In the genomic region with DNA sequence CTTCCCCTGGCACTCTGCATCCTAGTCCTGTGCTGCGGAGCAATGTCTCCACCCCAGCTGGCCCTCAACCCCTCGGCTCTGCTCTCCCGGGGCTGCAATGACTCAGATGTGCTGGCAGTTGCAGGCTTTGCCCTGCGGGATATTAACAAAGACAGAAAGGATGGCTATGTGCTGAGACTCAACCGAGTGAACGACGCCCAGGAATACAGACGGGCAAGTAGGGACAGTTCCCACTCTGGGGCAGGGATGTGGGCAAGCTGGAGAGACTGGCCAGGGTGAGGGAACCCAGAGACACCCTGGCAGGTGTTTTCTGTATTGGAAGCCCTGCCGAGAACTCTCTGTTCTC, we compare ENCODE assay signal across 2 cellular contexts.
TF ChIP-seq lines count a peak whose summit lies in the region.

No MANE protein-coding gene starts in this region.

TF ChIP-seq in GM23338, 12 proteins besides CTCF, POLR2A, EP300 and RAD21:
- TF ChIP-seq, protein P1, sequence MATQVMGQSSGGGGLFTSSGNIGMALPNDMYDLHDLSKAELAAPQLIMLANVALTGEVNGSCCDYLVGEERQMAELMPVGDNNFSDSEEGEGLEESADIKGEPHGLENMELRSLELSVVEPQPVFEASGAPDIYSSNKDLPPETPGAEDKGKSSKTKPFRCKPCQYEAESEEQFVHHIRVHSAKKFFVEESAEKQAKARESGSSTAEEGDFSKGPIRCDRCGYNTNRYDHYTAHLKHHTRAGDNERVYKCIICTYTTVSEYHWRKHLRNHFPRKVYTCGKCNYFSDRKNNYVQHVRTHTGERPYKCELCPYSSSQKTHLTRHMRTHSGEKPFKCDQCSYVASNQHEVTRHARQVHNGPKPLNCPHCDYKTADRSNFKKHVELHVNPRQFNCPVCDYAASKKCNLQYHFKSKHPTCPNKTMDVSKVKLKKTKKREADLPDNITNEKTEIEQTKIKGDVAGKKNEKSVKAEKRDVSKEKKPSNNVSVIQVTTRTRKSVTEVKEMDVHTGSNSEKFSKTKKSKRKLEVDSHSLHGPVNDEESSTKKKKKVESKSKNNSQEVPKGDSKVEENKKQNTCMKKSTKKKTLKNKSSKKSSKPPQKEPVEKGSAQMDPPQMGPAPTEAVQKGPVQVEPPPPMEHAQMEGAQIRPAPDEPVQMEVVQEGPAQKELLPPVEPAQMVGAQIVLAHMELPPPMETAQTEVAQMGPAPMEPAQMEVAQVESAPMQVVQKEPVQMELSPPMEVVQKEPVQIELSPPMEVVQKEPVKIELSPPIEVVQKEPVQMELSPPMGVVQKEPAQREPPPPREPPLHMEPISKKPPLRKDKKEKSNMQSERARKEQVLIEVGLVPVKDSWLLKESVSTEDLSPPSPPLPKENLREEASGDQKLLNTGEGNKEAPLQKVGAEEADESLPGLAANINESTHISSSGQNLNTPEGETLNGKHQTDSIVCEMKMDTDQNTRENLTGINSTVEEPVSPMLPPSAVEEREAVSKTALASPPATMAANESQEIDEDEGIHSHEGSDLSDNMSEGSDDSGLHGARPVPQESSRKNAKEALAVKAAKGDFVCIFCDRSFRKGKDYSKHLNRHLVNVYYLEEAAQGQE (IDR thresholded peaks at IDR 0.05; ENCODE audit: unreplicated experiment), result no peak

TF ChIP-seq in WTC11, 78 proteins besides CTCF, POLR2A, EP300 and RAD21 (continued from another document):
- TF ChIP-seq ZNF263 (CRISPR knock-in tag; IDR thresholded peaks at IDR 0.05; ENCODE audit: low read depth), result no peak
- TF ChIP-seq, protein P2, sequence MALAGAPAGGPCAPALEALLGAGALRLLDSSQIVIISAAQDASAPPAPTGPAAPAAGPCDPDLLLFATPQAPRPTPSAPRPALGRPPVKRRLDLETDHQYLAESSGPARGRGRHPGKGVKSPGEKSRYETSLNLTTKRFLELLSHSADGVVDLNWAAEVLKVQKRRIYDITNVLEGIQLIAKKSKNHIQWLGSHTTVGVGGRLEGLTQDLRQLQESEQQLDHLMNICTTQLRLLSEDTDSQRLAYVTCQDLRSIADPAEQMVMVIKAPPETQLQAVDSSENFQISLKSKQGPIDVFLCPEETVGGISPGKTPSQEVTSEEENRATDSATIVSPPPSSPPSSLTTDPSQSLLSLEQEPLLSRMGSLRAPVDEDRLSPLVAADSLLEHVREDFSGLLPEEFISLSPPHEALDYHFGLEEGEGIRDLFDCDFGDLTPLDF (CRISPR knock-in tag; IDR thresholded peaks at IDR 0.05), result no peak
